In the genomic region with DNA sequence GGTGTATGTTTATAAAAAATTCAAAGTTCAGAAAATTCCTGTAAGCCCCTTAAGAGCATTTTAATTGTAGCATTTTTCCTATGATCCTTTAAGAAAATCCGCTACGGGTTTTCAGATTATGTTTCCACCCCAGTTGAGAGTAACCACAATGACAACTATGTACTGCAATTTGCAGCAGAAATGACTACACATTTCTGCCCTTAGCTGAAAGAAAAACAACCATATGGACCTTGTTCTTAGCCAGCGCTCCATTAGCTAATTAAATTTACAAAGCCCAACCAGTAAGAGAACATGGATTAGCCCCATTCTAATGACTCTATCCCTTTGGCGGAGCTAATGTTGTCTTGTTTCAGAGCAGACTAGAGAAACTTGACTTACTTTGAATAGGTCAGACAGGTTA, we compare ENCODE assay signal across 16 cellular contexts.
DNase-seq lines count a peak whose midpoint lies in the region; ATAC-seq and TF ChIP-seq lines count a peak whose summit lies in the region.
"Had no signal": no experiment of that assay in that cellular context is flagged by ENCODE, and none has a peak within 500 bp of the region (broad histone marks: within the 10 kb centered on the region; RNA-seq: fewer than 3 reads in every experiment).

No MANE protein-coding gene starts in this region.

- ATAC-seq in GM21381 (IDR thresholded peaks at IDR 0.05; ENCODE audit: unreplicated experiment) (no peak), heart right ventricle (no peak)
- ATAC-seq: activated T-helper 17 cell treated with anti-CD3 and anti-CD28 coated beads, Interleukin-2, amount 50 U/mL, for 72 hours; right lobe of liver had no signal

- peaks cover 0 to 7% (median 0%) of the 10 kb centered on the region in 4 donors for H3K4me1 ChIP-seq in tibial nerve
- peaks cover 2 to 33% (median 8%) of the 10 kb centered on the region in 9 donors for H3K4me1 ChIP-seq in heart right ventricle
- H3K4me1 ChIP-seq: BLaER1, right lobe of liver, testis had no signal

- no peak for TF ChIP-seq CTCF in choroid plexus epithelial cell (conservative IDR thresholded peaks at IDR 0.05; ENCODE audit: low read depth, low read length)
- no peak for TF ChIP-seq CTCF in retinal pigment epithelial cell (conservative IDR thresholded peaks at IDR 0.05; ENCODE audit: low read depth, low read length)
- TF ChIP-seq CTCF in tibial nerve (IDR thresholded peaks at IDR 0.05): no peak
- no peak for TF ChIP-seq CTCF in heart right ventricle (IDR thresholded peaks at IDR 0.05)

- no peak overlapping the region for H3K4me3 ChIP-seq in choroid plexus epithelial cell (ENCODE audit: low read depth, low read length)
- no peak overlapping the region for H3K4me3 ChIP-seq in retinal pigment epithelial cell (ENCODE audit: low read length)
- H3K4me3 ChIP-seq in tibial nerve: no peak overlapping the region
- H3K4me3 ChIP-seq in heart right ventricle: no peak overlapping the region
- H3K4me3 ChIP-seq: BLaER1, right lobe of liver, testis had no signal

- no peaks in the 10 kb centered on the region for H3K36me3 ChIP-seq in tibial nerve
- no peaks in the 10 kb centered on the region for H3K36me3 ChIP-seq in heart right ventricle
- H3K36me3 ChIP-seq: BLaER1, right lobe of liver had no signal

- H3K9me3 ChIP-seq in tibial nerve (no peaks in the 10 kb centered on the region), heart right ventricle (no peaks in the 10 kb centered on the region)
- H3K9me3 ChIP-seq: right lobe of liver, testis had no signal

- no peak overlapping the region for H3K27ac ChIP-seq in tibial nerve
- H3K27ac ChIP-seq in heart right ventricle: no peak overlapping the region
- H3K27ac ChIP-seq: BLaER1, right lobe of liver, testis had no signal

- peak; percentile 20 for DNase-seq in GM03348 (ENCODE audit: low spot score)
- DNase-seq in NCI-H82 (lab: John Stamatoyannopoulos, UW): peak; percentile 98
- peak; percentile 9 for DNase-seq in choroid plexus epithelial cell (ENCODE audit: low read depth)
- peak; percentile 90 for DNase-seq in retinal pigment epithelial cell (ENCODE audit: low read depth)
- no peak for DNase-seq in tibial nerve (ENCODE audit: low spot score in 2 of 2)
- no peak for DNase-seq in heart right ventricle
- DNase-seq: activated B cell treated with CpG ODN at 0.5 μM for 24 hours, amniotic stem cell, cortex of kidney, hypothalamus, MV-4-11, right lobe of liver, testis had no signal

- H3K27me3 ChIP-seq in tibial nerve (no peaks in the 10 kb centered on the region), heart right ventricle (no peaks in the 10 kb centered on the region)
- H3K27me3 ChIP-seq: BLaER1, right lobe of liver, testis had no signal

- TF ChIP-seq POLR2A in tibial nerve (IDR thresholded peaks at IDR 0.05): no peak

- intact Hi-C loops in heart right ventricle (cut with DNase I): no loop called here

- TF ChIP-seq EP300 in tibial nerve (IDR thresholded peaks at IDR 0.05): no peak

- WGBS in tibial nerve, 2 donors: 92 to 93% methylated on average over 4 of the region's 4 CpGs
- WGBS in heart right ventricle, 2 donors: 91 to 92% methylated on average over 4 of the region's 4 CpGs

Comparison
In these comparisons a context has a peak if more than half of its experiments do, and no peak if none do; other contexts are left out.
1. DNase-seq: peak in GM03348 (single experiment), NCI-H82 (single experiment), choroid plexus epithelial cell (single experiment) and retinal pigment epithelial cell (single experiment); none in tibial nerve (0 of 2) and heart right ventricle (0 of 2).